10 cellular contexts compared by ENCODE assay signal in the genomic region with DNA sequence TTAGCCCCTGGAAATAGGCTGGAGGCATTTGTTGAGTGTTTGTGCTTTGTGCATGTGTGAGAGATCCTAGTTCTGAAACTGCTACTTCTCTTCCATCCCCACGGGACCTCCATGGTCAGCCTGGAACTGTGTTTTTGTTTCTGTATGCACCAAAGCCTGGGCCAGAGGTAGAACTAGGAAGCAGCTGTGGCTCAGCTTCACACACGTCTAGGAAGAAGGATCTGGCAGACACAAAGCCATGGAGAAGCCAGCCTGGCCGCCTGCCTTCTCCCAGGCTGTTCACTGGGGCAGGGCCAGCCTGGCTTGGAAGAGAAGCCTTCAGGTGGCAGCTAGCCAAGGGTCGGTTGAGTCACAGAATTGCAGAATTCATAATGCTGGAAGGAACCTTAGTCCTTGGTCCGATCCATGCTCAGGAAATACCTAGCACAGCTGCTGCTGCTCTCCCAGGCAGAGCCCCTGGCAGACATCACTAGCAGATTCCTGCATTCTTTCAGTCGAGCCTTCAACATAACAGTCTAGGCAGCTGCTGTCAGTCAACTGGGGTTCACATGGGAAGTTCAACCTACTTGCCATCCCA. TPM values are rescaled to one million over a fixed set of nuclear protein-coding genes. Genes with fewer than 3 reads are reported as not detected.
DNase-seq lines count a peak whose midpoint lies in the region; ATAC-seq, FAIRE-seq and TF ChIP-seq lines count a peak whose summit lies in the region.
"Had no signal": no experiment of that assay in that cellular context is flagged by ENCODE, and none has a peak within 500 bp of the region (broad histone marks: within the 10 kb centered on the region; RNA-seq: fewer than 3 reads in every experiment).

No MANE protein-coding gene starts in this region.

- H3K36me3 Mint-ChIP-seq in naive thymus-derived CD8-positive, alpha-beta T cell, result no peaks in the 10 kb centered on the region
- no peaks in the 10 kb centered on the region for H3K36me3 Mint-ChIP-seq in glutamatergic neuron (ENCODE audit: unreplicated experiment)

- intact Hi-C loops in esophagus muscularis mucosa (cut with DNase I), result loop anchor here (5.0 kb wide), 1 partner anchor 52 kb away; no protein-coding TSS in a partner anchor

- H3K4me3 ChIP-seq in esophagus muscularis mucosa, result no peak overlapping the region

- no peaks in the 10 kb centered on the region for H3K27me3 Mint-ChIP-seq in naive thymus-derived CD8-positive, alpha-beta T cell
- peaks cover 1% of the 10 kb centered on the region for H3K27me3 Mint-ChIP-seq in glutamatergic neuron (ENCODE audit: unreplicated experiment)

- H3K4me3 Mint-ChIP-seq in naive thymus-derived CD8-positive, alpha-beta T cell, result peak overlapping the region in 9 of 10 donors; percentile 39 to 77 (median 56)
- H3K4me3 Mint-ChIP-seq in glutamatergic neuron (ENCODE audit: unreplicated experiment), result no peak overlapping the region

- peaks cover 29 to 45% (median 34%) of the 10 kb centered on the region in 4 donors for H3K4me1 ChIP-seq in esophagus muscularis mucosa

- WGBS in esophagus muscularis mucosa, result 0% methylated on average over 5 of the region's 6 CpGs

- H3K9me3 ChIP-seq in esophagus muscularis mucosa, result no peaks in the 10 kb centered on the region

- H3K27me3 ChIP-seq in esophagus muscularis mucosa, result no peaks in the 10 kb centered on the region

- DNase-seq in GM04503 (ENCODE audit: low read depth) (peak; percentile 99), RCC 7860 (ENCODE audit: low spot score) (peak; percentile 88), esophagus muscularis mucosa (ENCODE audit: extremely low spot score) (peak; percentile 97), T-helper 1 cell (no peak), glutamatergic neuron (no peak)
- DNase-seq in naive thymus-derived CD8-positive, alpha-beta T cell, result no peak

- peak overlapping the region; percentile 8 to 87 (median 79) for H3K27ac Mint-ChIP-seq in naive thymus-derived CD8-positive, alpha-beta T cell
- no peak overlapping the region for H3K27ac Mint-ChIP-seq in glutamatergic neuron (ENCODE audit: unreplicated experiment)

- POLR2A ChIA-PET in naive thymus-derived CD8-positive, alpha-beta T cell (lab: Charles Lee), result interaction anchor here (0.7 to 2.2 kb wide), 6 partner anchors 9 to 28 kb away, joined by 3 to 7 read pairs (median 4); no protein-coding TSS in a partner anchor

- TF ChIP-seq EP300 in esophagus muscularis mucosa (IDR thresholded peaks at IDR 0.05), result no peak

- no peak for TF ChIP-seq POLR2A in esophagus muscularis mucosa (IDR thresholded peaks at IDR 0.05; ENCODE audit: low read depth)

- H3K9me3 Mint-ChIP-seq in naive thymus-derived CD8-positive, alpha-beta T cell, result no peaks in the 10 kb centered on the region
- H3K9me3 Mint-ChIP-seq in glutamatergic neuron (ENCODE audit: unreplicated experiment), result no peaks in the 10 kb centered on the region

- peak; percentile 77 for FAIRE-seq in RCC 7860 (lab: Jason Lieb, UNC)

- peak overlapping the region; percentile 64 to 83 (median 76) for H3K27ac ChIP-seq in esophagus muscularis mucosa (replicated peaks in 1 of 4)
- H3K27ac ChIP-seq: KMS-11 had no signal

- peaks cover 28 to 80% (median 75%) of the 10 kb centered on the region in 4 donors for H3K4me1 Mint-ChIP-seq in naive thymus-derived CD8-positive, alpha-beta T cell
- H3K4me1 Mint-ChIP-seq in glutamatergic neuron (ENCODE audit: low read depth, unreplicated experiment), result no peaks in the 10 kb centered on the region

- TF ChIP-seq CTCF in esophagus muscularis mucosa (IDR thresholded peaks at IDR 0.05), result no peak
- TF ChIP-seq CTCF in glutamatergic neuron (IDR thresholded peaks at IDR 0.05; ENCODE audit: partially characterized antibody, unreplicated experiment), result no peak

- ATAC-seq in naive thymus-derived CD8-positive, alpha-beta T cell, result peak; percentile 19 to 31
- no peak for ATAC-seq in GM19328 (IDR thresholded peaks at IDR 0.05; ENCODE audit: unreplicated experiment)
- no peak for ATAC-seq in GM18873 (IDR thresholded peaks at IDR 0.05; ENCODE audit: low FRiP score, unreplicated experiment)

- no peaks in the 10 kb centered on the region for H3K36me3 ChIP-seq in esophagus muscularis mucosa

RNA-seq across cellular contexts. Expression of gene RIN3, which starts 27.0 kb away (rescaled TPM):
- total RNA-seq in esophagus muscularis mucosa (10 to 100 TPM; 10.6 to 20.0 (median 13.1) TPM), glutamatergic neuron (ENCODE audit: unreplicated experiment) (0.76 TPM)
- total RNA-seq in naive thymus-derived CD8-positive, alpha-beta T cell, result 100 to 1,000 TPM; 137 to 146 TPM
- polyA plus RNA-seq in naive thymus-derived CD8-positive, alpha-beta T cell, result 10 to 100 TPM; 16.8 to 45.8 (median 30.0) TPM
- polyA plus RNA-seq: neural cell had no signal

Comparison
In these comparisons a context has a peak if more than half of its experiments do, and no peak if none do; other contexts are left out.
1. DNase-seq: peak in GM04503 (single experiment), RCC 7860 (single experiment) and esophagus muscularis mucosa (single experiment); none in naive thymus-derived CD8-positive, alpha-beta T cell (0 of 10), T-helper 1 cell (0 of 5) and glutamatergic neuron (single experiment).
2. ATAC-seq: peak in naive thymus-derived CD8-positive, alpha-beta T cell (2 of 2); none in GM19328 (single experiment) and GM18873 (single experiment).
3. RNA of gene RIN3, which starts 27.0 kb away (total RNA-seq): 137 to 146 TPM in naive thymus-derived CD8-positive, alpha-beta T cell; 10.6 to 20.0 TPM in esophagus muscularis mucosa and 0.76 TPM in glutamatergic neuron (single experiment); every median in the first group is over 4 times any median in the second.